7 cellular contexts compared by ENCODE assay signal in genomic region chr19:19554074-19555023, GRCh38. TPM values are rescaled to one million over a fixed set of nuclear protein-coding genes. Genes with fewer than 3 reads are reported as not detected.
DNase-seq lines count a peak whose midpoint lies in the region; ATAC-seq and TF ChIP-seq lines count a peak whose summit lies in the region.

No MANE protein-coding gene starts in this region.

- H3K27ac Mint-ChIP-seq in activated T-helper 17 cell treated with anti-CD3 and anti-CD28 coated beads, Interleukin-2, amount 50 U/mL, for 72 hours, result no peak overlapping the region

- intact Hi-C loops in PC-3 (cut with micrococcal nuclease), result loop anchor here (5.0 kb wide), 1 partner anchor 88 kb away; the partner anchor contains the start of gene GMIP
- intact Hi-C loops in head of caudate nucleus (cut with DNase I), result no loop called here

- peak; percentile 71 for DNase-seq in GM23248
- peak; percentile 55 for DNase-seq in PC-3
- peak in 24 of 42 donors; percentile 20 to 80 (median 48) for DNase-seq in head of caudate nucleus
- DNase-seq in smooth muscle cell (lab: John Stamatoyannopoulos, UW; ENCODE audit: unreplicated experiment), result peak; percentile 9

- H3K9ac ChIP-seq in GM23248 (no peak overlapping the region), PC-3 (ENCODE audit: low read length) (no peak overlapping the region), smooth muscle cell (ENCODE audit: low read depth) (no peak overlapping the region)

- no peak overlapping the region for H3K4me3 Mint-ChIP-seq in activated T-helper 17 cell treated with anti-CD3 and anti-CD28 coated beads, Interleukin-2, amount 50 U/mL, for 72 hours

- H2AFZ ChIP-seq in GM23248, result no peak overlapping the region
- H2AFZ ChIP-seq in PC-3 (ENCODE audit: low read length), result no peak overlapping the region
- no peak overlapping the region for H2AFZ ChIP-seq in smooth muscle cell (ENCODE audit: low read depth)

- TF ChIP-seq CTCF in PC-3 (conservative IDR thresholded peaks at IDR 0.05; ENCODE audit: low read depth, low read length) (peak; percentile 77), smooth muscle cell (IDR thresholded peaks at IDR 0.05; ENCODE audit: borderline replicate concordance, insufficient read depth, poor library complexity, severe bottlenecking) (peak; percentile 69)

- H3K4me2 ChIP-seq in GM23248 (ENCODE audit: unreplicated experiment) (no peak overlapping the region), PC-3 (ENCODE audit: low read length) (no peak overlapping the region), smooth muscle cell (no peak overlapping the region)

- H3K9me3 Mint-ChIP-seq in activated T-helper 17 cell treated with anti-CD3 and anti-CD28 coated beads, Interleukin-2, amount 50 U/mL, for 72 hours, result no peaks in the 10 kb centered on the region

- H3K36me3 ChIP-seq in GM23248 (ENCODE audit: low read depth) (no peaks in the 10 kb centered on the region), PC-3 (ENCODE audit: low read depth, low read length) (no peaks in the 10 kb centered on the region), smooth muscle cell (ENCODE audit: low read depth) (no peaks in the 10 kb centered on the region)

- H3K27ac ChIP-seq in GM23248, result no peak overlapping the region
- no peak overlapping the region for H3K27ac ChIP-seq in PC-3 (ENCODE audit: low read length)
- H3K27ac ChIP-seq in smooth muscle cell (ENCODE audit: low read depth), result no peak overlapping the region

- in situ Hi-C loops in GM23248 (cut with MboI), result no loop called here

- CTCF ChIA-PET in PC-3 (lab: Charles Lee), result no interaction called here

- no peaks in the 10 kb centered on the region for H3K27me3 ChIP-seq in GM23248 (replicated peaks; ENCODE audit: insufficient read depth)
- no peaks in the 10 kb centered on the region for H3K27me3 ChIP-seq in PC-3 (ENCODE audit: low read length)
- no peaks in the 10 kb centered on the region for H3K27me3 ChIP-seq in smooth muscle cell (ENCODE audit: low read depth)

- H3K4me3 ChIP-seq in GM23248 (no peak overlapping the region), PC-3 (ENCODE audit: low read length) (no peak overlapping the region), smooth muscle cell (no peak overlapping the region)

- H3K9me3 ChIP-seq in GM23248 (ENCODE audit: low read depth) (no peaks in the 10 kb centered on the region), PC-3 (ENCODE audit: low read length) (no peaks in the 10 kb centered on the region), smooth muscle cell (replicated peaks; ENCODE audit: low read depth) (no peaks in the 10 kb centered on the region)

- H3K9me2 ChIP-seq in GM23248 (ENCODE audit: insufficient read depth), result no peaks in the 10 kb centered on the region
- H3K9me2 ChIP-seq in PC-3 (replicated peaks; ENCODE audit: low read length), result no peaks in the 10 kb centered on the region

- H3K27me3 Mint-ChIP-seq in activated T-helper 17 cell treated with anti-CD3 and anti-CD28 coated beads, Interleukin-2, amount 50 U/mL, for 72 hours, result no peaks in the 10 kb centered on the region

- H4K20me1 ChIP-seq in GM23248 (ENCODE audit: insufficient read depth) (no peaks in the 10 kb centered on the region), PC-3 (ENCODE audit: low read length) (no peaks in the 10 kb centered on the region), smooth muscle cell (ENCODE audit: low read depth) (no peaks in the 10 kb centered on the region)

- peak; percentile 51; the same call in 1 of the 2 replicates for ATAC-seq in PC-3
- peak; percentile 76 for ATAC-seq in activated T-helper 17 cell treated with anti-CD3 and anti-CD28 coated beads, Interleukin-2, amount 50 U/mL, for 72 hours (replicated peaks)
- ATAC-seq in HG02678 (IDR thresholded peaks at IDR 0.05; ENCODE audit: unreplicated experiment), result no peak
- no peak for ATAC-seq in GM18858 (IDR thresholded peaks at IDR 0.05; ENCODE audit: unreplicated experiment)

- H3K79me2 ChIP-seq in GM23248 (ENCODE audit: insufficient read depth) (no peaks in the 10 kb centered on the region), PC-3 (ENCODE audit: low read length) (no peaks in the 10 kb centered on the region), smooth muscle cell (ENCODE audit: low read depth) (no peaks in the 10 kb centered on the region)

- BruUV-seq in PC-3 (replicated peaks; lab: Mats Ljungman, UMichigan), result no TSS peak

- H3K4me1 ChIP-seq in GM23248 (ENCODE audit: insufficient read depth) (no peaks in the 10 kb centered on the region), PC-3 (ENCODE audit: insufficient read depth, low read length) (no peaks in the 10 kb centered on the region), smooth muscle cell (ENCODE audit: low read depth) (peaks cover 3% of the 10 kb centered on the region)

- H3F3A ChIP-seq in GM23248 (ENCODE audit: insufficient read depth) (no peaks in the 10 kb centered on the region), PC-3 (ENCODE audit: low read length, unreplicated experiment) (no peaks in the 10 kb centered on the region), smooth muscle cell (ENCODE audit: low read depth) (no peaks in the 10 kb centered on the region)

- H3K4me1 Mint-ChIP-seq in activated T-helper 17 cell treated with anti-CD3 and anti-CD28 coated beads, Interleukin-2, amount 50 U/mL, for 72 hours, result peaks cover 16% of the 10 kb centered on the region

- WGBS in GM23248 (ENCODE audit: low coverage in 1 of 2, low lambda C conversion rate in 2 of 2, missing lambda C conversion rate in 2 of 2), 2 experiments, result 52% methylated on average over 26 to 34 of the region's 34 CpGs
- 77% methylated on average over 29 of the region's 34 CpGs for WGBS in smooth muscle cell (ENCODE audit: low lambda C conversion rate)

- peaks cover 10% of the 10 kb centered on the region for H3K36me3 Mint-ChIP-seq in activated T-helper 17 cell treated with anti-CD3 and anti-CD28 coated beads, Interleukin-2, amount 50 U/mL, for 72 hours (ENCODE audit: low read depth)

- POLR2A ChIA-PET in PC-3 (lab: Charles Lee; ENCODE audit: unreplicated experiment), result no interaction called here

RNA-seq across cellular contexts. Expression of gene CILP2, which starts 16.3 kb away (rescaled TPM):
- total RNA-seq in GM23248 (2014; rRNA removed; shearing (Covaris generic)), result 0.11 and 0.25 TPM in 2 replicates
- 0.48 and 0.62 TPM in 2 replicates for polyA plus RNA-seq in GM23248 (2016; fragmentation: Nextera tagmentation; extraction: Ambion mirVana)
- 2.0 and 2.5 TPM in 2 replicates for total RNA-seq in PC-3 (2014; rRNA removed)
- under 1 TPM; 0.26 to 0.97 TPM for total RNA-seq in activated T-helper 17 cell treated with anti-CD3 and anti-CD28 coated beads, Interleukin-2, amount 50 U/mL, for 72 hours
- 27.2 and 31.0 TPM in 2 replicates for total RNA-seq in smooth muscle cell
- polyA plus RNA-seq in smooth muscle cell, result 62.2 and 95.0 TPM in 2 replicates

RNA-seq across cellular contexts. Expression of gene YJEFN3, which starts 25.6 kb away (rescaled TPM):
- 0.25 TPM in 1 of 2 replicates, not detected in the other for total RNA-seq in GM23248 (2014; rRNA removed; shearing (Covaris generic))
- polyA plus RNA-seq in GM23248 (2016; fragmentation: Nextera tagmentation; extraction: Ambion mirVana) (1.3 and 2.4 TPM in 2 replicates), smooth muscle cell (5.8 and 11.1 TPM in 2 replicates)
- total RNA-seq in PC-3 (2014; rRNA removed) (6.5 and 8.1 TPM in 2 replicates), smooth muscle cell (2.2 TPM in 2 replicates)
- 10 to 100 TPM in 1 of 2 donors, 1 to 10 TPM in 1; 6.7 to 10.3 TPM for total RNA-seq in activated T-helper 17 cell treated with anti-CD3 and anti-CD28 coated beads, Interleukin-2, amount 50 U/mL, for 72 hours

RNA-seq across cellular contexts. Expression of gene NDUFA13, which starts 38.3 kb away (rescaled TPM):
- 18.3 and 92.4 TPM in 2 replicates for total RNA-seq in GM23248 (2014; rRNA removed; shearing (Covaris generic))
- polyA plus RNA-seq in GM23248 (2016; fragmentation: Nextera tagmentation; extraction: Ambion mirVana), result 466 and 474 TPM in 2 replicates
- total RNA-seq in PC-3 (2014; rRNA removed), result 380 and 481 TPM in 2 replicates
- total RNA-seq in activated T-helper 17 cell treated with anti-CD3 and anti-CD28 coated beads, Interleukin-2, amount 50 U/mL, for 72 hours, result 100 to 1,000 TPM; 276 to 397 TPM
- total RNA-seq in smooth muscle cell, result 42.3 and 51.8 TPM in 2 replicates
- 559 and 575 TPM in 2 replicates for polyA plus RNA-seq in smooth muscle cell

RNA-seq across cellular contexts. Expression of gene TSSK6, which starts 39.0 kb away (rescaled TPM):
- total RNA-seq in GM23248 (2014; rRNA removed; shearing (Covaris generic)), result 0.25 and 2.3 TPM in 2 replicates
- polyA plus RNA-seq in GM23248 (2016; fragmentation: Nextera tagmentation; extraction: Ambion mirVana) (0.70 and 0.95 TPM in 2 replicates), smooth muscle cell (0.31 and 0.49 TPM in 2 replicates)
- total RNA-seq in PC-3 (2014; rRNA removed) (4.5 and 4.9 TPM in 2 replicates), smooth muscle cell (1.3 and 5.4 TPM in 2 replicates)
- total RNA-seq in activated T-helper 17 cell treated with anti-CD3 and anti-CD28 coated beads, Interleukin-2, amount 50 U/mL, for 72 hours, result 1 to 10 TPM; 4.1 to 4.5 TPM

Comparison
In these comparisons a context has a peak if more than half of its experiments do, and no peak if none do; other contexts are left out.
1. DNase-seq: peak in every context shown above with its lines; median percentile 71 in GM23248; 55 in PC-3; 48 in head of caudate nucleus; 9 in smooth muscle cell.
2. ATAC-seq: peak in PC-3 (single experiment) and activated T-helper 17 cell treated with anti-CD3 and anti-CD28 coated beads, Interleukin-2, amount 50 U/mL, for 72 hours (single experiment); none in HG02678 (single experiment) and GM18858 (single experiment).